ENCODE assay signal across 8 cellular contexts in genomic region chr7:123749537-123749857, GRCh38. TPM values are rescaled to one million over a fixed set of nuclear protein-coding genes. Genes with fewer than 3 reads are reported as not detected.
DNase-seq lines count a peak whose midpoint lies in the region; ATAC-seq and TF ChIP-seq lines count a peak whose summit lies in the region.

No MANE protein-coding gene starts in this region.

- H3K36me3 Mint-ChIP-seq in mesothelial cell of epicardium, result no peaks in the 10 kb centered on the region

- H3K27ac Mint-ChIP-seq in mesothelial cell of epicardium, result peak overlapping the region; percentile 100

- H3K27me3 Mint-ChIP-seq in mesothelial cell of epicardium (ENCODE audit: low read depth), result no peaks in the 10 kb centered on the region

- TF ChIP-seq CTCF in dorsolateral prefrontal cortex (IDR thresholded peaks at IDR 0.05 in 54 of 56, conservative IDR thresholded peaks at IDR 0.05 in 2 of 56; ENCODE audit: low read depth in 1 of 56, partially characterized antibody in 56 of 56) (no peak), mesothelial cell of epicardium (IDR thresholded peaks at IDR 0.05; ENCODE audit: unreplicated experiment) (no peak), upper lobe of right lung (IDR thresholded peaks at IDR 0.05) (peak; percentile 3)

- intact Hi-C loops in dorsolateral prefrontal cortex (cut with DNase I), result loop anchor here in 1 of 2 donors (2.0 to 5.0 kb wide), 2 partner anchors 67 to 192 kb away; partner anchors contain the start of gene NDUFA5
- intact Hi-C loops in upper lobe of right lung (cut with DNase I), result no loop called here

- H3K4me1 ChIP-seq in upper lobe of right lung, result peaks cover 44% of the 10 kb centered on the region

- H3K4me3 ChIP-seq in dorsolateral prefrontal cortex, result peak overlapping the region; percentile 64 to 98 (median 89)
- H3K4me3 ChIP-seq in upper lobe of right lung, result peak overlapping the region; percentile 76

- peak; percentile 70 for DNase-seq in DMS114 treated with DMSO at 0.1 percent for 48 hours (lab: John Stamatoyannopoulos, UW; ENCODE audit: unreplicated experiment)
- peak in 2 of 10 donors; percentile 28 to 37 for DNase-seq in dorsolateral prefrontal cortex
- no peak for DNase-seq in mesothelial cell of epicardium (ENCODE audit: low spot score in 2 of 2, unreplicated experiment in 2 of 2)
- DNase-seq in upper lobe of right lung, result no peak
- no peak for DNase-seq in putamen (ENCODE audit: low spot score)

- peak; percentile 27 for ATAC-seq in GM19452 (IDR thresholded peaks at IDR 0.05; ENCODE audit: unreplicated experiment)
- peak; percentile 18 for ATAC-seq in HG03442 (IDR thresholded peaks at IDR 0.05; ENCODE audit: unreplicated experiment)
- ATAC-seq in SK-N-SH treated with all-trans-retinoic acid at 6 μM for 48 hours, result peak; percentile 42
- peak; percentile 8 for ATAC-seq in upper lobe of right lung

- H3K27me3 ChIP-seq in dorsolateral prefrontal cortex, result no peaks in the 10 kb centered on the region
- no peaks in the 10 kb centered on the region for H3K27me3 ChIP-seq in upper lobe of right lung

- no peaks in the 10 kb centered on the region for H3K36me3 ChIP-seq in upper lobe of right lung

- peaks cover 62% of the 10 kb centered on the region for H3K4me1 Mint-ChIP-seq in mesothelial cell of epicardium

- no peaks in the 10 kb centered on the region for H3K9me3 Mint-ChIP-seq in mesothelial cell of epicardium

- peak overlapping the region; percentile 97 for H3K4me3 Mint-ChIP-seq in mesothelial cell of epicardium

- H3K27ac ChIP-seq in dorsolateral prefrontal cortex (peak overlapping the region; percentile 61 to 99 (median 95)), upper lobe of right lung (peak overlapping the region; percentile 97)

- H3K9me3 ChIP-seq in upper lobe of right lung, result no peaks in the 10 kb centered on the region

TF ChIP-seq in SK-N-SH treated with all-trans-retinoic acid at 6 μM for 48 hours, 23 proteins besides CTCF, POLR2A, EP300 and RAD21:
- TF ChIP-seq CREB5 (CRISPR knock-in tag; IDR thresholded peaks at IDR 0.05; ENCODE audit: low read depth), result no peak
- TF ChIP-seq ZNF8 (CRISPR knock-in tag; IDR thresholded peaks at IDR 0.05), result no peak
- no peak for TF ChIP-seq RARB (CRISPR knock-in tag; IDR thresholded peaks at IDR 0.05)
- TF ChIP-seq ZFP3 (CRISPR knock-in tag; IDR thresholded peaks at IDR 0.05), result no peak
- no peak for TF ChIP-seq TCF4 (CRISPR knock-in tag; IDR thresholded peaks at IDR 0.05; ENCODE audit: borderline replicate concordance)
- no peak for TF ChIP-seq PATZ1 (CRISPR knock-in tag; IDR thresholded peaks at IDR 0.05; ENCODE audit: borderline replicate concordance)
- TF ChIP-seq PPARA (CRISPR knock-in tag; IDR thresholded peaks at IDR 0.05; ENCODE audit: borderline replicate concordance), result no peak
- no peak for TF ChIP-seq ISL1 (CRISPR knock-in tag; IDR thresholded peaks at IDR 0.05)
- no peak for TF ChIP-seq CSDC2 (CRISPR knock-in tag; IDR thresholded peaks at IDR 0.05)
- TF ChIP-seq ZNF565 (CRISPR knock-in tag; conservative IDR thresholded peaks at IDR 0.05; ENCODE audit: low read depth), result no peak
- no peak for TF ChIP-seq ARNTL (CRISPR knock-in tag; IDR thresholded peaks at IDR 0.05; ENCODE audit: borderline replicate concordance, low read depth)
- TF ChIP-seq SNAI2 (CRISPR knock-in tag; IDR thresholded peaks at IDR 0.05), result no peak
- no peak for TF ChIP-seq TSHZ2 (CRISPR knock-in tag; IDR thresholded peaks at IDR 0.05)
- no peak for TF ChIP-seq ZNF70 (CRISPR knock-in tag; IDR thresholded peaks at IDR 0.05)
- no peak for TF ChIP-seq OSR1 (CRISPR knock-in tag; IDR thresholded peaks at IDR 0.05)
- no peak for TF ChIP-seq BACH2 (CRISPR knock-in tag; IDR thresholded peaks at IDR 0.05; ENCODE audit: borderline replicate concordance)
- no peak for TF ChIP-seq ESRRG (CRISPR knock-in tag; IDR thresholded peaks at IDR 0.05)

RNA-seq across cellular contexts. Expression of gene WASL, which starts 0.7 kb away (rescaled TPM):
- 10 to 100 TPM; 41.1 to 88.3 (median 68.7) TPM for total RNA-seq in dorsolateral prefrontal cortex
- total RNA-seq in mesothelial cell of epicardium, result 34.8 to 35.7 TPM (median 35.0 TPM) in 3 replicates
- total RNA-seq in upper lobe of right lung, result 40.0 TPM
